ENCODE assay signal across 15 cellular contexts in genomic region chr15:66362776-66363175, GRCh38. TPM values are rescaled to one million over a fixed set of nuclear protein-coding genes. Genes with fewer than 3 reads are reported as not detected.
DNase-seq lines count a peak whose midpoint lies in the region; ATAC-seq and TF ChIP-seq lines count a peak whose summit lies in the region.
"Had no signal": no experiment of that assay in that cellular context is flagged by ENCODE, and none has a peak within 500 bp of the region (broad histone marks: within the 10 kb centered on the region; RNA-seq: fewer than 3 reads in every experiment).

No MANE protein-coding gene starts in this region.

- H3K27ac Mint-ChIP-seq in CD14-positive monocyte = peak overlapping the region in 5 of 7 donors; percentile 30 to 80 (median 57)
- H3K27ac Mint-ChIP-seq in activated T-helper 17 cell treated with anti-CD3 and anti-CD28 coated beads, Interleukin-2, amount 50 U/mL, for 72 hours = peak overlapping the region; percentile 25
- H3K27ac Mint-ChIP-seq in activated naive CD8-positive, alpha-beta T cell treated with anti-CD3 and anti-CD28 coated beads for 36 hours = no peak overlapping the region
- H3K27ac Mint-ChIP-seq: B cell; CD4-positive, alpha-beta T cell had no signal

- TF ChIP-seq CTCF in CD14-positive monocyte (IDR thresholded peaks at IDR 0.05) (no peak), epithelial cell of esophagus (IDR thresholded peaks at IDR 0.05; ENCODE audit: insufficient read depth, low read depth, low read length, missing control alignments) (no peak), thyroid gland (IDR thresholded peaks at IDR 0.05) (no peak)

- no peak overlapping the region for H3K4me3 Mint-ChIP-seq in CD14-positive monocyte
- no peak overlapping the region for H3K4me3 Mint-ChIP-seq in activated T-helper 17 cell treated with anti-CD3 and anti-CD28 coated beads, Interleukin-2, amount 50 U/mL, for 72 hours
- no peak overlapping the region for H3K4me3 Mint-ChIP-seq in activated naive CD8-positive, alpha-beta T cell treated with anti-CD3 and anti-CD28 coated beads for 36 hours
- H3K4me3 Mint-ChIP-seq: B cell; CD4-positive, alpha-beta T cell had no signal

- peak overlapping the region; percentile 6 for H3K4ac ChIP-seq in trophoblast cell (ENCODE audit: low read depth, low read length)

- no peak overlapping the region for H4K12ac ChIP-seq in trophoblast cell (ENCODE audit: low read depth, low read length)

- no peak overlapping the region for H3K4me2 ChIP-seq in trophoblast cell (ENCODE audit: low read length)

- no peaks in the 10 kb centered on the region for H3K36me3 Mint-ChIP-seq in CD14-positive monocyte
- H3K36me3 Mint-ChIP-seq in activated T-helper 17 cell treated with anti-CD3 and anti-CD28 coated beads, Interleukin-2, amount 50 U/mL, for 72 hours (ENCODE audit: low read depth) = no peaks in the 10 kb centered on the region
- no peaks in the 10 kb centered on the region for H3K36me3 Mint-ChIP-seq in activated naive CD8-positive, alpha-beta T cell treated with anti-CD3 and anti-CD28 coated beads for 36 hours

- peak overlapping the region; percentile 3 for H3K18ac ChIP-seq in trophoblast cell (ENCODE audit: low read length)

- H4K91ac ChIP-seq in trophoblast cell (ENCODE audit: low read depth, low read length) = peak overlapping the region; percentile 78

- ATAC-seq in activated T-helper 17 cell treated with anti-CD3 and anti-CD28 coated beads, Interleukin-2, amount 50 U/mL, for 72 hours (replicated peaks) = no peak
- ATAC-seq: HepG2 had no signal

- H3K4me1 ChIP-seq in trophoblast cell (ENCODE audit: control insufficient read depth in 1 of 2, insufficient read depth in 2 of 2, low read length in 2 of 2) = peaks cover 3 to 8% of the 10 kb centered on the region in 2 experiments
- H3K4me1 ChIP-seq in thyroid gland = no peaks in the 10 kb centered on the region
- H3K4me1 ChIP-seq: HAP-1 had no signal

- H3K9me3 ChIP-seq in trophoblast cell (ENCODE audit: insufficient read depth, low read depth, low read length) (no peaks in the 10 kb centered on the region), thyroid gland (no peaks in the 10 kb centered on the region)
- H3K9me3 ChIP-seq: HAP-1 had no signal

- H2BK5ac ChIP-seq in trophoblast cell (ENCODE audit: low read depth, low read length, poor library complexity) = no peak overlapping the region

- H2BK120ac ChIP-seq in trophoblast cell (ENCODE audit: insufficient read depth, low read length, poor library complexity) = peak overlapping the region; percentile 19

- H2BK12ac ChIP-seq in trophoblast cell (ENCODE audit: low read length) = peak overlapping the region; percentile 61

- H3K27me3 ChIP-seq in trophoblast cell (ENCODE audit: insufficient read depth, low read length) (no peaks in the 10 kb centered on the region), thyroid gland (no peaks in the 10 kb centered on the region)

- peaks cover 12% of the 10 kb centered on the region for H3K4me1 Mint-ChIP-seq in CD14-positive monocyte
- H3K4me1 Mint-ChIP-seq in activated T-helper 17 cell treated with anti-CD3 and anti-CD28 coated beads, Interleukin-2, amount 50 U/mL, for 72 hours = no peaks in the 10 kb centered on the region
- no peaks in the 10 kb centered on the region for H3K4me1 Mint-ChIP-seq in activated naive CD8-positive, alpha-beta T cell treated with anti-CD3 and anti-CD28 coated beads for 36 hours

- H3K9me3 Mint-ChIP-seq in CD14-positive monocyte = no peaks in the 10 kb centered on the region
- no peaks in the 10 kb centered on the region for H3K9me3 Mint-ChIP-seq in activated T-helper 17 cell treated with anti-CD3 and anti-CD28 coated beads, Interleukin-2, amount 50 U/mL, for 72 hours
- H3K9me3 Mint-ChIP-seq in activated naive CD8-positive, alpha-beta T cell treated with anti-CD3 and anti-CD28 coated beads for 36 hours = no peaks in the 10 kb centered on the region
- H3K9me3 Mint-ChIP-seq: CD4-positive, alpha-beta T cell had no signal

- H4K8ac ChIP-seq in trophoblast cell (ENCODE audit: low read depth, low read length) = no peak overlapping the region

- H3K36me3 ChIP-seq in trophoblast cell (ENCODE audit: control insufficient read depth in 1 of 2, insufficient read depth in 2 of 2, low read length in 2 of 2) (peaks cover 0 to 2% of the 10 kb centered on the region in 2 experiments), thyroid gland (no peaks in the 10 kb centered on the region)
- H3K36me3 ChIP-seq: HAP-1 had no signal

- no peak overlapping the region for H3K23ac ChIP-seq in trophoblast cell (ENCODE audit: low read length)

- DNase-seq in CD14-positive monocyte (ENCODE audit: low spot score) = no peak
- DNase-seq in epithelial cell of esophagus (ENCODE audit: low read depth) = peak; percentile 54
- no peak for DNase-seq in trophoblast cell
- DNase-seq in thyroid gland = no peak
- no peak for DNase-seq in HuH-7.5 (ENCODE audit: low spot score)
- no peak for DNase-seq in activated naive CD8-positive, alpha-beta T cell treated with anti-CD3 and anti-CD28 coated beads for 36 hours
- DNase-seq: C1 segment of cervical spinal cord; CD4-positive, alpha-beta T cell; DMS153; DMS79; GDM1 had no signal

- H3K9ac ChIP-seq in trophoblast cell (ENCODE audit: low read length) = no peak overlapping the region

- H2AK5ac ChIP-seq in trophoblast cell (ENCODE audit: low read length) = peak overlapping the region; percentile 35

- H3K79me1 ChIP-seq in trophoblast cell (ENCODE audit: low read length) = peaks cover 21% of the 10 kb centered on the region

- intact Hi-C loops in CD14-positive monocyte (cut with micrococcal nuclease) (no loop called here), thyroid gland (cut with DNase I) (no loop called here)

- TF ChIP-seq POLR2A in thyroid gland (IDR thresholded peaks at IDR 0.05) = no peak

- H3K27ac ChIP-seq in trophoblast cell (ENCODE audit: low read depth, low read length) = no peak overlapping the region
- no peak overlapping the region for H3K27ac ChIP-seq in thyroid gland

- H2AFZ ChIP-seq in trophoblast cell (ENCODE audit: insufficient read depth, low read length, poor library complexity) = no peak overlapping the region

- peaks cover 0 to 2% (median 0%) of the 10 kb centered on the region in 3 donors for H3K27me3 Mint-ChIP-seq in CD14-positive monocyte (ENCODE audit: low read depth in 3 of 3)
- H3K27me3 Mint-ChIP-seq in activated T-helper 17 cell treated with anti-CD3 and anti-CD28 coated beads, Interleukin-2, amount 50 U/mL, for 72 hours = no peaks in the 10 kb centered on the region
- H3K27me3 Mint-ChIP-seq in activated naive CD8-positive, alpha-beta T cell treated with anti-CD3 and anti-CD28 coated beads for 36 hours = no peaks in the 10 kb centered on the region
- H3K27me3 Mint-ChIP-seq: B cell; CD4-positive, alpha-beta T cell had no signal

- H3K14ac ChIP-seq in trophoblast cell (ENCODE audit: low read length) = peak overlapping the region; percentile 21

- H3K79me2 ChIP-seq in trophoblast cell (ENCODE audit: control insufficient read depth, insufficient read depth, low read length, poor library complexity) = peaks cover 3% of the 10 kb centered on the region

- WGBS in trophoblast cell (ENCODE audit: extremely low coverage, insufficient coverage, insufficient read length) = no CpG with 5 or more reads among the region's 1 CpG
- WGBS in thyroid gland, 2 donors = 75 to 80% methylated on average over 1 of the region's 1 CpG

- H3K4me3 ChIP-seq in epithelial cell of esophagus (ENCODE audit: low read length) (no peak overlapping the region), trophoblast cell (ENCODE audit: low read depth, low read length) (no peak overlapping the region), thyroid gland (replicated peaks in 1 of 3) (no peak overlapping the region)
- H3K4me3 ChIP-seq: HAP-1 had no signal

RNA-seq across cellular contexts. Expression of gene TIPIN, which starts 6.3 kb away (rescaled TPM):
- polyA plus RNA-seq in CD14-positive monocyte = 1 to 10 TPM; 3.7 to 4.0 TPM
- total RNA-seq in activated T-helper 17 cell treated with anti-CD3 and anti-CD28 coated beads, Interleukin-2, amount 50 U/mL, for 72 hours = 10 to 100 TPM; 27.1 to 37.9 TPM
- 13.2 and 14.8 TPM in 2 replicates for polyA plus RNA-seq in trophoblast cell (2013)
- 1 to 10 TPM; 4.5 to 7.5 (median 6.5) TPM for total RNA-seq in thyroid gland
- 10 to 100 TPM; 78.4 to 78.7 TPM for total RNA-seq in activated naive CD8-positive, alpha-beta T cell treated with anti-CD3 and anti-CD28 coated beads for 36 hours

RNA-seq across cellular contexts. Expression of gene MAP2K1, which starts 23.9 kb away (rescaled TPM):
- polyA plus RNA-seq in CD14-positive monocyte = 10 to 100 TPM; 64.5 to 71.1 TPM
- total RNA-seq in activated T-helper 17 cell treated with anti-CD3 and anti-CD28 coated beads, Interleukin-2, amount 50 U/mL, for 72 hours = 100 to 1,000 TPM; 107 to 143 TPM
- 36.6 and 37.5 TPM in 2 replicates for polyA plus RNA-seq in trophoblast cell (2013)
- 10 to 100 TPM; 18.1 to 25.4 (median 25.3) TPM for total RNA-seq in thyroid gland
- 100 to 1,000 TPM; 103 to 108 TPM for total RNA-seq in activated naive CD8-positive, alpha-beta T cell treated with anti-CD3 and anti-CD28 coated beads for 36 hours
